In the genomic region with DNA sequence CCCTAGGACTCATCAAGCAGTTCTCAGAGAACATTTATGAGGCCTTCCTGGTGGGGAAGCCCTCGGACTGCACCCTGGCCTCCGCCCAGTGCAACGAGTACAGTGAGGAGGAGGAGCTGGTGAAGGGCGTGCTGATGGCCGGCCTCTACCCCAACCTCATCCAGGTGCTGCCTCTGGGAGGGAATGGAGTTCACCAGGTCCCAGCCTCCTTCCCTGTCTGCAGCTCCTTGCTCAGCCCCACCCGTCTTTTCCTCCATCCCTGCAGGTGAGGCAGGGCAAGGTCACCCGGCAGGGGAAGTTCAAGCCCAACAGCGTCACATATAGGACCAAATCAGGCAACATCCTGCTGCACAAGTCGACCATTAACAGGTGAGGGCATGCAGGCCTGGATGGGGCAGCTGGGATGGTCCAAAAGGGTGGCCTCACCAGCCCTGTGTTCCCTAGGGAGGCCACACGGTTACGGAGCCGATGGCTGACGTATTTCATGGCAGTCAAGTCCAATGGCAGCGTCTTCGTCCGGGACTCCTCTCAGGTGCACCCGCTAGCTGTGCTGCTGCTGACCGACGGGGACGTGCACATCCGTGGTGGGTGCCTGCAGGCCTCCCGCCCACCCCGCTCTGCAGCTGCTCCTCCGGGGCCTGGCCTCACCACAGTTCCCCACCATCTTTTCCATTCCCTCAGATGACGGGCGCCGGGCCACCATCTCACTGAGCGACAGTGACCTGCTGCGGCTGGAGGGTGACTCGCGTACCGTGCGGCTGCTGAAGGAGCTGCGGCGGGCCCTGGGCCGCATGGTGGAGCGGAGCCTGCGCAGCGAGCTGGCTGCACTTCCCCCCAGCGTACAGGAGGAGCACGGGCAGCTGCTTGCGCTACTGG, we compare ENCODE assay signal across 17 cellular contexts. TPM values are rescaled to one million over a fixed set of nuclear protein-coding genes. Genes with fewer than 3 reads are reported as not detected.
DNase-seq lines count a peak whose midpoint lies in the region; ATAC-seq and TF ChIP-seq lines count a peak whose summit lies in the region.
"Had no signal": no experiment of that assay in that cellular context is flagged by ENCODE, and none has a peak within 500 bp of the region (broad histone marks: within the 10 kb centered on the region; RNA-seq: fewer than 3 reads in every experiment).

No MANE protein-coding gene starts in this region.

- H3K9me3 Mint-ChIP-seq in HFFc6 = no peaks in the 10 kb centered on the region; the same call in 1 of the 2 replicates
- H3K9me3 Mint-ChIP-seq in effector memory CD8-positive, alpha-beta T cell = no peaks in the 10 kb centered on the region
- H3K9me3 Mint-ChIP-seq in natural killer cell treated with Interleukin-12 subunit alpha and Interleukin-12 subunit beta and Interleukin-15 and Interleukin-18, amount 100 ng/mL, for 72 hours = no peaks in the 10 kb centered on the region
- H3K9me3 Mint-ChIP-seq: activated naive CD8-positive, alpha-beta T cell treated with anti-CD3 and anti-CD28 coated beads, Interleukin-2, amount 50 U/mL, for 24 hours; activated T-cell treated with anti-CD3 and anti-CD28 coated beads, Interleukin-2, amount 50 U/mL, for 4 hours had no signal

- no peak for ATAC-seq in effector memory CD8-positive, alpha-beta T cell (replicated peaks)
- ATAC-seq in natural killer cell treated with Interleukin-12 subunit alpha and Interleukin-12 subunit beta and Interleukin-15 and Interleukin-18, amount 100 ng/mL, for 72 hours = no peak
- ATAC-seq in GM21723 (IDR thresholded peaks at IDR 0.05; ENCODE audit: unreplicated experiment) = no peak
- ATAC-seq: activated naive CD8-positive, alpha-beta T cell treated with anti-CD3 and anti-CD28 coated beads, Interleukin-2, amount 50 U/mL, for 24 hours; activated T-cell treated with anti-CD3 and anti-CD28 coated beads, Interleukin-2, amount 50 U/mL, for 4 hours had no signal

- no peaks in the 10 kb centered on the region for H3K4me1 Mint-ChIP-seq in HFFc6 (ENCODE audit: low read depth)
- H3K4me1 Mint-ChIP-seq in effector memory CD8-positive, alpha-beta T cell (ENCODE audit: low read depth in 2 of 2) = peaks cover 0 to 2% of the 10 kb centered on the region in 2 donors
- H3K4me1 Mint-ChIP-seq in natural killer cell treated with Interleukin-12 subunit alpha and Interleukin-12 subunit beta and Interleukin-15 and Interleukin-18, amount 100 ng/mL, for 72 hours (ENCODE audit: low read depth in 2 of 2) = peaks cover 0 to 3% of the 10 kb centered on the region in 2 donors
- H3K4me1 Mint-ChIP-seq: activated naive CD8-positive, alpha-beta T cell treated with anti-CD3 and anti-CD28 coated beads, Interleukin-2, amount 50 U/mL, for 24 hours had no signal

- intact Hi-C loops in sigmoid colon (cut with DNase I) = no loop called here

- H3K4me1 ChIP-seq in BLaER1 (peaks cover 48% of the 10 kb centered on the region), sigmoid colon (no peaks in the 10 kb centered on the region)
- H3K4me1 ChIP-seq: gastrocnemius medialis, parathyroid adenoma had no signal

- H3K27ac ChIP-seq in BLaER1 (peak overlapping the region; percentile 75), sigmoid colon (peak overlapping the region in 1 of 4 donors; percentile 25)
- H3K27ac ChIP-seq: parathyroid adenoma, SK-N-MC had no signal

- H3K27me3 Mint-ChIP-seq in HFFc6 (ENCODE audit: insufficient read depth) = peaks cover 35% of the 10 kb centered on the region
- H3K27me3 Mint-ChIP-seq in effector memory CD8-positive, alpha-beta T cell = no peaks in the 10 kb centered on the region
- no peaks in the 10 kb centered on the region for H3K27me3 Mint-ChIP-seq in natural killer cell treated with Interleukin-12 subunit alpha and Interleukin-12 subunit beta and Interleukin-15 and Interleukin-18, amount 100 ng/mL, for 72 hours
- H3K27me3 Mint-ChIP-seq: activated naive CD8-positive, alpha-beta T cell treated with anti-CD3 and anti-CD28 coated beads, Interleukin-2, amount 50 U/mL, for 24 hours had no signal

- H3K9me3 ChIP-seq in BLaER1 (no peaks in the 10 kb centered on the region), sigmoid colon (no peaks in the 10 kb centered on the region)
- H3K9me3 ChIP-seq: gastrocnemius medialis had no signal

- H3K4me3 Mint-ChIP-seq in HFFc6 = no peak overlapping the region; the same call in 1 of the 2 replicates
- no peak overlapping the region for H3K4me3 Mint-ChIP-seq in effector memory CD8-positive, alpha-beta T cell
- no peak overlapping the region for H3K4me3 Mint-ChIP-seq in natural killer cell treated with Interleukin-12 subunit alpha and Interleukin-12 subunit beta and Interleukin-15 and Interleukin-18, amount 100 ng/mL, for 72 hours
- H3K4me3 Mint-ChIP-seq: activated naive CD8-positive, alpha-beta T cell treated with anti-CD3 and anti-CD28 coated beads, Interleukin-2, amount 50 U/mL, for 24 hours; activated T-cell treated with anti-CD3 and anti-CD28 coated beads, Interleukin-2, amount 50 U/mL, for 4 hours had no signal

- H3K36me3 Mint-ChIP-seq in HFFc6 (ENCODE audit: low read depth) = peaks cover 20% of the 10 kb centered on the region; the same call in 1 of the 2 replicates
- H3K36me3 Mint-ChIP-seq in effector memory CD8-positive, alpha-beta T cell (ENCODE audit: insufficient read depth) = peaks cover 52% of the 10 kb centered on the region
- H3K36me3 Mint-ChIP-seq in natural killer cell treated with Interleukin-12 subunit alpha and Interleukin-12 subunit beta and Interleukin-15 and Interleukin-18, amount 100 ng/mL, for 72 hours = no peaks in the 10 kb centered on the region

- no peaks in the 10 kb centered on the region for H3K27me3 ChIP-seq in BLaER1
- no peaks in the 10 kb centered on the region for H3K27me3 ChIP-seq in sigmoid colon
- H3K27me3 ChIP-seq: gastrocnemius medialis had no signal

- no peak for DNase-seq in HFFc6
- DNase-seq in effector memory CD8-positive, alpha-beta T cell = no peak
- peak; percentile 49 for DNase-seq in natural killer cell treated with Interleukin-12 subunit alpha and Interleukin-12 subunit beta and Interleukin-15 and Interleukin-18, amount 100 ng/mL, for 72 hours (ENCODE audit: low spot score)
- no peak for DNase-seq in stimulated activated CD4-positive, alpha-beta T cell treated with anti-CD3 and anti-CD28 coated beads, Interleukin-2, amount 100 ng/mL, for 24 hours
- DNase-seq in sigmoid colon = no peak
- no peak for DNase-seq in activated CD4-positive, alpha-beta T cell treated with anti-CD3 and anti-CD28 coated beads, Interleukin-2, amount 50 U/mL, for 1 hour
- DNase-seq: activated CD4-positive, alpha-beta T cell treated with anti-CD3 and anti-CD28 coated beads, Interleukin-2, amount 50 U/mL, for 4 hours; activated naive CD8-positive, alpha-beta T cell treated with anti-CD3 and anti-CD28 coated beads, Interleukin-2, amount 50 U/mL, for 24 hours; activated T-cell treated with anti-CD3 and anti-CD28 coated beads, Interleukin-2, amount 50 U/mL, for 4 hours; DMS 273 treated with DMSO at 0.1 percent for 48 hours; gastrocnemius medialis; NCI-H1417 treated with DMSO at 0.1 percent for 48 hours; NCI-H226 had no signal

- H3K4me3 ChIP-seq in BLaER1 (0 out of 2 replicates have a peak overlapping the region, but pooled peaks have one; percentile 9), sigmoid colon (no peak overlapping the region)
- H3K4me3 ChIP-seq: gastrocnemius medialis, SK-N-MC had no signal

- H3K27ac Mint-ChIP-seq in HFFc6 = 0 out of 2 replicates have a peak overlapping the region, but pooled peaks have one; percentile 24
- H3K27ac Mint-ChIP-seq in effector memory CD8-positive, alpha-beta T cell = peak overlapping the region; percentile 63 to 77
- H3K27ac Mint-ChIP-seq in natural killer cell treated with Interleukin-12 subunit alpha and Interleukin-12 subunit beta and Interleukin-15 and Interleukin-18, amount 100 ng/mL, for 72 hours = no peak overlapping the region

- no peak for TF ChIP-seq EP300 in sigmoid colon (IDR thresholded peaks at IDR 0.05)

- peak overlapping the region; percentile 50 for H3K9ac ChIP-seq in BLaER1
- H3K9ac ChIP-seq: parathyroid adenoma had no signal

- 84 to 89% methylated on average over 42 of the region's 42 CpGs for WGBS in sigmoid colon, 2 donors

- no peak for TF ChIP-seq POLR2A in sigmoid colon (IDR thresholded peaks at IDR 0.05)

- no peak for TF ChIP-seq CTCF in HFFc6 (IDR thresholded peaks at IDR 0.05)
- TF ChIP-seq CTCF in sigmoid colon (IDR thresholded peaks at IDR 0.05) = no peak

- H3K36me3 ChIP-seq in BLaER1 = peaks cover 95% of the 10 kb centered on the region
- H3K36me3 ChIP-seq in sigmoid colon = peaks cover 68 to 100% (median 73%) of the 10 kb centered on the region in 4 donors

- peak overlapping the region; percentile 85 for H3K4me2 ChIP-seq in BLaER1

- peaks cover 77% of the 10 kb centered on the region for H4K20me1 ChIP-seq in BLaER1

RNA-seq across cellular contexts. Expression of gene DHX30, which starts 46.5 kb away (rescaled TPM):
- 10 to 100 TPM; 54.1 to 64.0 (median 58.4) TPM for total RNA-seq in HFFc6 (2021; fragmentation: NEBNext Ultra II Directional; extraction: Animal tissue kit (Norgen Biotek cat#: 25700))
- total RNA-seq in natural killer cell treated with Interleukin-12 subunit alpha and Interleukin-12 subunit beta and Interleukin-15 and Interleukin-18, amount 100 ng/mL, for 72 hours = 100 to 1,000 TPM; 101 to 177 TPM
- total RNA-seq in sigmoid colon = 10 to 100 TPM; 43.8 to 57.6 (median 56.0) TPM
- 10 to 100 TPM; 13.2 to 42.4 (median 16.2) TPM for polyA plus RNA-seq in sigmoid colon

Comparison
In these comparisons a context has a peak if more than half of its experiments do, and no peak if none do; other contexts are left out.
1. H3K27ac Mint-ChIP-seq: peak in HFFc6 (single experiment) and effector memory CD8-positive, alpha-beta T cell (2 of 2); none in natural killer cell treated with Interleukin-12 subunit alpha and Interleukin-12 subunit beta and Interleukin-15 and Interleukin-18, amount 100 ng/mL, for 72 hours (0 of 2).